1 cellular context compared by ENCODE assay signal in the genomic region with DNA sequence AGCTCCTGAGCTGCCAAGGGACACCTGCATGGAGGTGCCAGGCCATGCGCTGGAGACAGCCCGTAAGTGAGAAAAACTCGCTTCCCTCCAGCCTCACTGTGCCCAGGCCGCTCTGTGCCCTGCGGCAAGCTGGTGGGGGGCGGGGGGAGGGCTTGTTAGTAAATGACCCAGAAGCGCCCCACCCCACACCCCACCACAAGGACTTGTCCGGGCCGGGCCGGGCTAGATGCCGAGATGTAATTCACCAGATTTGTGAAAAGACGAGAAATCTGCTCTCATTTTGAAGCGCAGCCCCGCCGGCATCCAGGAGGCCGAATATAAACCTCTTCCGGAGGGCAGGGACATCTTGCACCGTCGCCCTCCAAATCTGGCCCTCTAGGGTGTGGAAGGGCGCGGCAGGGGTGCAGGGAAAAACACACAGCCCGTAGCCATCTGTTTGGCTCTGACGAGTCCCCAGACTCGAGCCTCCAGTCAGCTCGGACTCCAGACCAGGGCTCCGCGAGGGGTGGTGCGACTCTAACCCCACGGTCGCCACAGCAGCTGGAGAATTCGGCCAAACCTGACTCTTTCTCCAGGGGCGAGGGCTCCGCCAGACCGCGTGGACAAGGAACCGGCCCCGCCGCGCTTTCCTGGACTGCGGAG.
TF ChIP-seq lines count a peak whose summit lies in the region.

No MANE protein-coding gene starts in this region.

TF ChIP-seq in endothelial cell of umbilical vein, 7 proteins besides CTCF, POLR2A, EP300 and RAD21:
- TF ChIP-seq MYC (IDR thresholded peaks at IDR 0.05; ENCODE audit: low read depth, low read length): no peak
- peak; percentile 89 for TF ChIP-seq EZH2 (IDR thresholded peaks at IDR 0.05; ENCODE audit: borderline replicate concordance, low read depth, low read length, severe bottlenecking)
